Comparison of ENCODE assay signal across 21 cellular contexts in the genomic region with DNA sequence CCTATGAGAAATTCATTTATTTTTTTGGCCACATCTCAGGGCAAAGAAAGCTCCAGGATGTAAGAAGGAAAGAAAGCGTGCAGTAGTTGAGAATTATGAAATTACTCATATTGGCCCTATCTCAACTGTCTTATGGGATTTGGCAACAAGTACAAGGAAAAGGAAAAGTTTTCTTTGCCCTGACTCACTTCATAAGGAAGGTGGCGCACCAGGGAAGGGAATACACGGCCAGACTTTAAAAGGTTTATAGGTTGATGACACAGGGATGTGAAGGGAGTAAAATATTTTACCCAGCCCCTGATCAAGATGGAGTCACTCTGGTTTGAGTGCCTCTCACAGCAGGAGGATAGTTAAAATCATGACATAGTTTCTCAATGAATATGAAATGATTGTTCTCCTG. TPM values are rescaled to one million over a fixed set of nuclear protein-coding genes. Genes with fewer than 3 reads are reported as not detected.
DNase-seq lines count a peak whose midpoint lies in the region; ATAC-seq, FAIRE-seq and TF ChIP-seq lines count a peak whose summit lies in the region.
"Had no signal": no experiment of that assay in that cellular context is flagged by ENCODE, and none has a peak within 500 bp of the region (broad histone marks: within the 10 kb centered on the region; RNA-seq: fewer than 3 reads in every experiment).

No MANE protein-coding gene starts in this region.

- H3K4me1 ChIP-seq in cardiac muscle cell (ENCODE audit: low read depth) (no peaks in the 10 kb centered on the region), OCI-LY3 (ENCODE audit: low read length) (peaks cover 24% of the 10 kb centered on the region), pancreas (no peaks in the 10 kb centered on the region), heart left ventricle (no peaks in the 10 kb centered on the region), HAP-1 (no peaks in the 10 kb centered on the region)
- H3K4me1 ChIP-seq: spleen had no signal

- H3K9ac ChIP-seq in OCI-LY3 (ENCODE audit: low read length) = no peak overlapping the region

- H3K27ac ChIP-seq in cardiac muscle cell (no peak overlapping the region), OCI-LY3 (ENCODE audit: low read length) (no peak overlapping the region), pancreas (no peak overlapping the region), heart left ventricle (no peak overlapping the region)
- H3K27ac ChIP-seq: spleen had no signal

- no peak for TF ChIP-seq POLR2A in heart left ventricle (IDR thresholded peaks at IDR 0.05)

- TF ChIP-seq CTCF in cardiac muscle cell (IDR thresholded peaks at IDR 0.05; ENCODE audit: low read depth, low read length) (peak; percentile 39), OCI-LY3 (IDR thresholded peaks at IDR 0.05; ENCODE audit: low read depth, low read length) (peak; percentile 47), fibroblast of pulmonary artery (IDR thresholded peaks at IDR 0.05; ENCODE audit: low read length, missing control alignments) (peak; percentile 38), pancreas (IDR thresholded peaks at IDR 0.05) (no peak), heart left ventricle (IDR thresholded peaks at IDR 0.05) (no peak)

- no peak overlapping the region for H2AFZ ChIP-seq in OCI-LY3 (ENCODE audit: low read depth, low read length)

- no peaks in the 10 kb centered on the region for H4K20me1 ChIP-seq in OCI-LY3 (ENCODE audit: insufficient read depth, low read length)

- H3K36me3 ChIP-seq in cardiac muscle cell = no peaks in the 10 kb centered on the region
- no peaks in the 10 kb centered on the region for H3K36me3 ChIP-seq in OCI-LY3 (replicated peaks; ENCODE audit: low read depth, low read length)
- no peaks in the 10 kb centered on the region for H3K36me3 ChIP-seq in pancreas
- H3K36me3 ChIP-seq in heart left ventricle = no peaks in the 10 kb centered on the region
- no peaks in the 10 kb centered on the region for H3K36me3 ChIP-seq in HAP-1 (replicated peaks)
- H3K36me3 ChIP-seq: spleen had no signal

- intact Hi-C loops in left ventricle myocardium superior (cut with micrococcal nuclease) = no loop called here
- intact Hi-C loops in pancreas (cut with DNase I) = no loop called here
- intact Hi-C loops in heart left ventricle (cut with DNase I) = no loop called here

- no peak overlapping the region for H3K4me2 ChIP-seq in OCI-LY3 (ENCODE audit: low read length)

- H3K9me3 ChIP-seq in cardiac muscle cell (ENCODE audit: low read depth) = no peaks in the 10 kb centered on the region
- H3K9me3 ChIP-seq in OCI-LY3 (ENCODE audit: insufficient read depth, low read length) = no peaks in the 10 kb centered on the region
- no peaks in the 10 kb centered on the region for H3K9me3 ChIP-seq in pancreas
- no peaks in the 10 kb centered on the region for H3K9me3 ChIP-seq in heart left ventricle
- no peaks in the 10 kb centered on the region for H3K9me3 ChIP-seq in HAP-1
- H3K9me3 ChIP-seq: spleen had no signal

- H3K4me3 ChIP-seq in cardiac muscle cell (no peak overlapping the region), OCI-LY3 (ENCODE audit: low read length) (no peak overlapping the region), fibroblast of pulmonary artery (replicated peaks; ENCODE audit: low read depth, low read length) (no peak overlapping the region), pancreas (no peak overlapping the region), heart left ventricle (no peak overlapping the region), HAP-1 (no peak overlapping the region)
- H3K4me3 ChIP-seq: spleen had no signal

- H3K27me3 ChIP-seq in cardiac muscle cell (no peaks in the 10 kb centered on the region), OCI-LY3 (ENCODE audit: low read depth, low read length) (no peaks in the 10 kb centered on the region), pancreas (no peaks in the 10 kb centered on the region), heart left ventricle (no peaks in the 10 kb centered on the region), HAP-1 (ENCODE audit: low read depth) (no peaks in the 10 kb centered on the region)
- H3K27me3 ChIP-seq: spleen had no signal

- no peak for FAIRE-seq in pancreas (lab: Jason Lieb, UNC)
- FAIRE-seq: colon had no signal

- in situ Hi-C loops in HAP-1 (cut with MboI; ENCODE audit: low sequenced_read_pairs) = no loop called here

- 50% methylated on average over 3 of the region's 3 CpGs; no CpG with 5 or more reads in 1 of the 2 donors for WGBS in pancreas, 2 donors
- 54 to 56% methylated on average over 3 of the region's 3 CpGs; no CpG with 5 or more reads in 2 of the 4 donors for WGBS in heart left ventricle, 4 donors

- H3K79me2 ChIP-seq in OCI-LY3 (ENCODE audit: low read length) = no peaks in the 10 kb centered on the region

- no peak for ATAC-seq in left ventricle myocardium superior
- no peak for ATAC-seq in pancreas
- ATAC-seq in heart left ventricle = no peak
- ATAC-seq: naive thymus-derived CD8-positive, alpha-beta T cell; Right ventricle myocardium inferior had no signal

- DNase-seq in cardiac muscle cell (ENCODE audit: low read depth in 1 of 2, low spot score in 1 of 2) (peak in 1 of 2 donors; percentile 66), left ventricle myocardium superior (no peak), fibroblast of pulmonary artery (ENCODE audit: low read depth) (peak; percentile 70), DMS53 treated with DMSO at 0.1 percent for 48 hours (lab: John Stamatoyannopoulos, UW; ENCODE audit: unreplicated experiment) (no peak), pancreas (no peak), heart left ventricle (no peak), HAP-1 (ENCODE audit: low spot score in 2 of 2) (no peak)
- DNase-seq: 8988T; amygdala; H9; immature natural killer cell; Karpas-422; naive thymus-derived CD8-positive, alpha-beta T cell; NCI-H510A; posterior cingulate gyrus; spleen; stimulated activated naive CD4-positive, alpha-beta T cell had no signal

RNA-seq across cellular contexts. Expression of gene DDX3Y, which starts 23.4 kb away (rescaled TPM):
- not detected in 2 replicates for total RNA-seq in cardiac muscle cell
- polyA plus RNA-seq in cardiac muscle cell = 0.04 TPM in 1 of 2 replicates, not detected in the other
- 33.6 TPM for total RNA-seq in left ventricle myocardium superior
- total RNA-seq in pancreas = 10 to 100 TPM in 1 of 6 donors, under 1 TPM in 1, not detected in 4; 0.28 to 16.5 TPM
- 10 to 100 TPM in 1 of 2 donors, under 1 TPM in 1; 0.07 to 13.8 TPM for polyA plus RNA-seq in pancreas
- 10 to 100 TPM in 4 of 9 donors, not detected in 5; 30.6 to 45.4 (median 39.8) TPM for total RNA-seq in heart left ventricle
- 10 to 100 TPM; 16.1 to 25.0 TPM for polyA plus RNA-seq in heart left ventricle
- total RNA-seq: glomerular endothelial cell, H9 had no signal
- polyA plus RNA-seq: naive thymus-derived CD8-positive, alpha-beta T cell had no signal

Comparison
In these comparisons a context has a peak if more than half of its experiments do, and no peak if none do; other contexts are left out.
1. CTCF ChIP-seq: peak in cardiac muscle cell (single experiment), OCI-LY3 (single experiment) and fibroblast of pulmonary artery (single experiment); none in pancreas (0 of 4) and heart left ventricle (0 of 12).